Comparison of ENCODE assay signal across 8 cellular contexts in genomic region chr14:99682809-99683618, GRCh38. TPM values are rescaled to one million over a fixed set of nuclear protein-coding genes. Genes with fewer than 3 reads are reported as not detected.
DNase-seq lines count a peak whose midpoint lies in the region; ATAC-seq and TF ChIP-seq lines count a peak whose summit lies in the region.

No MANE protein-coding gene starts in this region.

- H3K9me3 ChIP-seq in NT2/D1 (ENCODE audit: insufficient read depth, low read length) (peaks cover 8% of the 10 kb centered on the region), mucosa of descending colon (peaks cover 6% of the 10 kb centered on the region)

- ATAC-seq in GM18858 (IDR thresholded peaks at IDR 0.05; ENCODE audit: unreplicated experiment), result peak; percentile 31
- peak; percentile 35 for ATAC-seq in HG03460 (IDR thresholded peaks at IDR 0.05; ENCODE audit: unreplicated experiment)
- peak; percentile 62 for ATAC-seq in mucosa of descending colon

- H3K4me1 ChIP-seq in NT2/D1 (ENCODE audit: insufficient read depth, insufficient read length), result no peaks in the 10 kb centered on the region
- peaks cover 14% of the 10 kb centered on the region for H3K4me1 ChIP-seq in mucosa of descending colon (ENCODE audit: low read depth)

- peak overlapping the region; percentile 66 for H3K4me3 ChIP-seq in NT2/D1 (ENCODE audit: insufficient read length, low read depth)
- peak overlapping the region; percentile 83 for H3K4me3 ChIP-seq in epithelial cell of esophagus (ENCODE audit: low read length)
- H3K4me3 ChIP-seq in mucosa of descending colon, result peak overlapping the region; percentile 32

- TF ChIP-seq CTCF in epithelial cell of esophagus (IDR thresholded peaks at IDR 0.05; ENCODE audit: insufficient read depth, low read depth, low read length, missing control alignments) (peak; percentile 81), mucosa of descending colon (IDR thresholded peaks at IDR 0.05) (peak; percentile 94)

- intact Hi-C loops in mucosa of descending colon (cut with DNase I, micrococcal nuclease), result no loop called here

- H3K27me3 ChIP-seq in NT2/D1 (ENCODE audit: insufficient read depth, insufficient read length), result no peaks in the 10 kb centered on the region

- DNase-seq in AG08395 (ENCODE audit: low spot score) (peak; percentile 80), NT2/D1 (ENCODE audit: low read depth, low spot score) (no peak), activated T-cell treated with anti-CD3 and anti-CD28 coated beads for 1 hour (ENCODE audit: low read depth) (peak; percentile 82), epithelial cell of esophagus (ENCODE audit: low read depth) (peak; percentile 72), mucosa of descending colon (peak; percentile 83 to 90 (median 87))
- DNase-seq in stimulated activated CD8-positive, alpha-beta memory T cell treated with anti-CD3 and anti-CD28 coated beads, Interleukin-2, amount 100 ng/mL, for 1 hour (ENCODE audit: low read depth in 2 of 2), result peak; percentile 57 to 68

- H3K36me3 ChIP-seq in NT2/D1 (ENCODE audit: insufficient read depth, insufficient read length, low read length) (no peaks in the 10 kb centered on the region), mucosa of descending colon (ENCODE audit: low read depth) (no peaks in the 10 kb centered on the region)

- peak overlapping the region; percentile 84 for H3K9ac ChIP-seq in NT2/D1 (ENCODE audit: insufficient read length, low read depth)

RNA-seq across cellular contexts. Expression of gene CYP46A1, which starts 1.1 kb away (rescaled TPM):
- total RNA-seq in mucosa of descending colon, result 1 to 10 TPM in 1 of 3 donors, under 1 TPM in 2; 0.14 to 1.0 (median 0.22) TPM

RNA-seq across cellular contexts. Expression of gene HHIPL1, which starts 38.1 kb away (rescaled TPM):
- total RNA-seq in mucosa of descending colon, result 1 to 10 TPM in 2 of 3 donors, under 1 TPM in 1; 0.26 to 3.2 (median 1.1) TPM

Comparison
In these comparisons a context has a peak if more than half of its experiments do, and no peak if none do; other contexts are left out.
1. H3K4me3 ChIP-seq: peak in every context shown above with its lines; median percentile 83 in epithelial cell of esophagus; 66 in NT2/D1; 32 in mucosa of descending colon.